Comparison of ENCODE assay signal across 1 cellular context in the genomic region with DNA sequence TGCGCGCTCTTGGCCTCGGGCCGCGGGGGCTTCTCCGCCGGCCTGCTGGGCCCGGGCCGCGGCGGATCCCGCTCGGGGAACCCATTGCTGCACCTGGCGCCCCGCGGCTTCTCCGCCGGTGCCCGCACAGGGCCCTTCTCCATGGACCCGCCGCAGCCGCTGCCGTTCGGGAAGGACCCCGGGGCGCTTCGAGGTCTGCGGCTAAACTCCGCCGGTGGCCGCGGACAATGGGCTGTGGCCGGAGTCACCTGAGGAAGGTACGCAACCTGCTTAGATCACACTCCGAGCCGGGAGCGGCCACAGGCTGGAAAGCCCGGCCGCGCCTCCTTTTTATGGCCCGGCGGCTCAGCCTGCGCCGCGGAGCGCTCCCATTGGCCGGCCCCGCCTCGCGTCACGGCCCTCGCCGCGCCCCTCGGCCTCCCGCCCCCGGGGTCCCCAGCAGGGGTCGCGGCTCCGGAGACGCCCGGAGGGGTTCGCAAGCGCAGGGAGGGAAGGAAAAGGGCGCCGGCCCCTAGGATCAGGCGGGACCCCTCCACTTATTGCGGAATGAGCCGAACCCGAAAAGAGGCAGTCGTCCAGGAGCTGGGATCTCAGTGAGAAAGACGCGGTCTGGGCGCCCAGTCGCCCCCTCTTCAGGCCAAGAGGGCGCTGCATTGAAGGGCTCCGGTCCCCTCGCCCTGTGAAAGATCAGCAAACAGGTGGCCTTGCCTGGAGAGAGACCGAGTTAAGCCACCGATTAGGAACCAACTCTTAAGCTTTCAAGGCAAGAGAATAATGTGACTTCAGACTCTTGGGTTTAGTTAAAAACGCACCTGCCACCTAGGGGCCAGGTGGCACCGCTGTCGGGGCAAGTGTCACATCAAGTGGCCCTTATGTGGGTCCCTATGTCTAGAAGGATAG.
TF ChIP-seq lines count a peak whose summit lies in the region.

A gene with protein sequence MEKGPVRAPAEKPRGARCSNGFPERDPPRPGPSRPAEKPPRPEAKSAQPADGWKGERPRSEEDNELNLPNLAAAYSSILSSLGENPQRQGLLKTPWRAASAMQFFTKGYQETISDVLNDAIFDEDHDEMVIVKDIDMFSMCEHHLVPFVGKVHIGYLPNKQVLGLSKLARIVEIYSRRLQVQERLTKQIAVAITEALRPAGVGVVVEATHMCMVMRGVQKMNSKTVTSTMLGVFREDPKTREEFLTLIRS (minus strand): TSS at position 306 of the 900 bp plus-strand sequence. CDS start 163 bp downstream, at position 143.

TF ChIP-seq in HepG2, 621 proteins besides CTCF, POLR2A, EP300 and RAD21 (continued from another document and continues in another):
- TF ChIP-seq, protein P1, sequence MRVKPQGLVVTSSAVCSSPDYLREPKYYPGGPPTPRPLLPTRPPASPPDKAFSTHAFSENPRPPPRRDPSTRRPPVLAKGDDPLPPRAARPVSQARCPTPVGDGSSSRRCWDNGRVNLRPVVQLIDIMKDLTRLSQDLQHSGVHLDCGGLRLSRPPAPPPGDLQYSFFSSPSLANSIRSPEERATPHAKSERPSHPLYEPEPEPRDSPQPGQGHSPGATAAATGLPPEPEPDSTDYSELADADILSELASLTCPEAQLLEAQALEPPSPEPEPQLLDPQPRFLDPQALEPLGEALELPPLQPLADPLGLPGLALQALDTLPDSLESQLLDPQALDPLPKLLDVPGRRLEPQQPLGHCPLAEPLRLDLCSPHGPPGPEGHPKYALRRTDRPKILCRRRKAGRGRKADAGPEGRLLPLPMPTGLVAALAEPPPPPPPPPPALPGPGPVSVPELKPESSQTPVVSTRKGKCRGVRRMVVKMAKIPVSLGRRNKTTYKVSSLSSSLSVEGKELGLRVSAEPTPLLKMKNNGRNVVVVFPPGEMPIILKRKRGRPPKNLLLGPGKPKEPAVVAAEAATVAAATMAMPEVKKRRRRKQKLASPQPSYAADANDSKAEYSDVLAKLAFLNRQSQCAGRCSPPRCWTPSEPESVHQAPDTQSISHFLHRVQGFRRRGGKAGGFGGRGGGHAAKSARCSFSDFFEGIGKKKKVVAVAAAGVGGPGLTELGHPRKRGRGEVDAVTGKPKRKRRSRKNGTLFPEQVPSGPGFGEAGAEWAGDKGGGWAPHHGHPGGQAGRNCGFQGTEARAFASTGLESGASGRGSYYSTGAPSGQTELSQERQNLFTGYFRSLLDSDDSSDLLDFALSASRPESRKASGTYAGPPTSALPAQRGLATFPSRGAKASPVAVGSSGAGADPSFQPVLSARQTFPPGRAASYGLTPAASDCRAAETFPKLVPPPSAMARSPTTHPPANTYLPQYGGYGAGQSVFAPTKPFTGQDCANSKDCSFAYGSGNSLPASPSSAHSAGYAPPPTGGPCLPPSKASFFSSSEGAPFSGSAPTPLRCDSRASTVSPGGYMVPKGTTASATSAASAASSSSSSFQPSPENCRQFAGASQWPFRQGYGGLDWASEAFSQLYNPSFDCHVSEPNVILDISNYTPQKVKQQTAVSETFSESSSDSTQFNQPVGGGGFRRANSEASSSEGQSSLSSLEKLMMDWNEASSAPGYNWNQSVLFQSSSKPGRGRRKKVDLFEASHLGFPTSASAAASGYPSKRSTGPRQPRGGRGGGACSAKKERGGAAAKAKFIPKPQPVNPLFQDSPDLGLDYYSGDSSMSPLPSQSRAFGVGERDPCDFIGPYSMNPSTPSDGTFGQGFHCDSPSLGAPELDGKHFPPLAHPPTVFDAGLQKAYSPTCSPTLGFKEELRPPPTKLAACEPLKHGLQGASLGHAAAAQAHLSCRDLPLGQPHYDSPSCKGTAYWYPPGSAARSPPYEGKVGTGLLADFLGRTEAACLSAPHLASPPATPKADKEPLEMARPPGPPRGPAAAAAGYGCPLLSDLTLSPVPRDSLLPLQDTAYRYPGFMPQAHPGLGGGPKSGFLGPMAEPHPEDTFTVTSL (CRISPR knock-in tag; IDR thresholded peaks at IDR 0.05; ENCODE audit: borderline replicate concordance) = peak; percentile 52; the same call in 1 of the 2 replicates
- TF ChIP-seq ESRRA (CRISPR knock-in tag; IDR thresholded peaks at IDR 0.05; ENCODE audit: low read depth) (no peak), KDM1A (CRISPR knock-in tag; IDR thresholded peaks at IDR 0.05) (no peak), MLLT10 (CRISPR knock-in tag; IDR thresholded peaks at IDR 0.05) (no peak), ZNF567 (CRISPR knock-in tag; IDR thresholded peaks at IDR 0.05; ENCODE audit: borderline replicate concordance) (no peak), ZNF615 (CRISPR knock-in tag; IDR thresholded peaks at IDR 0.05; ENCODE audit: borderline replicate concordance) (no peak), ZMYM3 (CRISPR knock-in tag; IDR thresholded peaks at IDR 0.05) (0 out of 2 replicates have a peak, but pooled peaks have one; percentile 16), RARG (CRISPR knock-in tag; IDR thresholded peaks at IDR 0.05; ENCODE audit: low read depth) (no peak), ZNF326 (CRISPR knock-in tag; IDR thresholded peaks at IDR 0.05; ENCODE audit: borderline replicate concordance) (no peak), TMF1 (CRISPR knock-in tag; IDR thresholded peaks at IDR 0.05; ENCODE audit: low read depth) (peak; percentile 52; the same call in 1 of the 2 replicates), CHD2 (IDR thresholded peaks at IDR 0.05; ENCODE audit: low read depth, low read length) (no peak; the same call in 1 of the 2 replicates)
- TF ChIP-seq, protein P2, sequence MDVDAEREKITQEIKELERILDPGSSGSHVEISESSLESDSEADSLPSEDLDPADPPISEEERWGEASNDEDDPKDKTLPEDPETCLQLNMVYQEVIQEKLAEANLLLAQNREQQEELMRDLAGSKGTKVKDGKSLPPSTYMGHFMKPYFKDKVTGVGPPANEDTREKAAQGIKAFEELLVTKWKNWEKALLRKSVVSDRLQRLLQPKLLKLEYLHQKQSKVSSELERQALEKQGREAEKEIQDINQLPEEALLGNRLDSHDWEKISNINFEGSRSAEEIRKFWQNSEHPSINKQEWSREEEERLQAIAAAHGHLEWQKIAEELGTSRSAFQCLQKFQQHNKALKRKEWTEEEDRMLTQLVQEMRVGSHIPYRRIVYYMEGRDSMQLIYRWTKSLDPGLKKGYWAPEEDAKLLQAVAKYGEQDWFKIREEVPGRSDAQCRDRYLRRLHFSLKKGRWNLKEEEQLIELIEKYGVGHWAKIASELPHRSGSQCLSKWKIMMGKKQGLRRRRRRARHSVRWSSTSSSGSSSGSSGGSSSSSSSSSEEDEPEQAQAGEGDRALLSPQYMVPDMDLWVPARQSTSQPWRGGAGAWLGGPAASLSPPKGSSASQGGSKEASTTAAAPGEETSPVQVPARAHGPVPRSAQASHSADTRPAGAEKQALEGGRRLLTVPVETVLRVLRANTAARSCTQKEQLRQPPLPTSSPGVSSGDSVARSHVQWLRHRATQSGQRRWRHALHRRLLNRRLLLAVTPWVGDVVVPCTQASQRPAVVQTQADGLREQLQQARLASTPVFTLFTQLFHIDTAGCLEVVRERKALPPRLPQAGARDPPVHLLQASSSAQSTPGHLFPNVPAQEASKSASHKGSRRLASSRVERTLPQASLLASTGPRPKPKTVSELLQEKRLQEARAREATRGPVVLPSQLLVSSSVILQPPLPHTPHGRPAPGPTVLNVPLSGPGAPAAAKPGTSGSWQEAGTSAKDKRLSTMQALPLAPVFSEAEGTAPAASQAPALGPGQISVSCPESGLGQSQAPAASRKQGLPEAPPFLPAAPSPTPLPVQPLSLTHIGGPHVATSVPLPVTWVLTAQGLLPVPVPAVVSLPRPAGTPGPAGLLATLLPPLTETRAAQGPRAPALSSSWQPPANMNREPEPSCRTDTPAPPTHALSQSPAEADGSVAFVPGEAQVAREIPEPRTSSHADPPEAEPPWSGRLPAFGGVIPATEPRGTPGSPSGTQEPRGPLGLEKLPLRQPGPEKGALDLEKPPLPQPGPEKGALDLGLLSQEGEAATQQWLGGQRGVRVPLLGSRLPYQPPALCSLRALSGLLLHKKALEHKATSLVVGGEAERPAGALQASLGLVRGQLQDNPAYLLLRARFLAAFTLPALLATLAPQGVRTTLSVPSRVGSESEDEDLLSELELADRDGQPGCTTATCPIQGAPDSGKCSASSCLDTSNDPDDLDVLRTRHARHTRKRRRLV (CRISPR knock-in tag; IDR thresholded peaks at IDR 0.05) = no peak
- TF ChIP-seq, protein P3, sequence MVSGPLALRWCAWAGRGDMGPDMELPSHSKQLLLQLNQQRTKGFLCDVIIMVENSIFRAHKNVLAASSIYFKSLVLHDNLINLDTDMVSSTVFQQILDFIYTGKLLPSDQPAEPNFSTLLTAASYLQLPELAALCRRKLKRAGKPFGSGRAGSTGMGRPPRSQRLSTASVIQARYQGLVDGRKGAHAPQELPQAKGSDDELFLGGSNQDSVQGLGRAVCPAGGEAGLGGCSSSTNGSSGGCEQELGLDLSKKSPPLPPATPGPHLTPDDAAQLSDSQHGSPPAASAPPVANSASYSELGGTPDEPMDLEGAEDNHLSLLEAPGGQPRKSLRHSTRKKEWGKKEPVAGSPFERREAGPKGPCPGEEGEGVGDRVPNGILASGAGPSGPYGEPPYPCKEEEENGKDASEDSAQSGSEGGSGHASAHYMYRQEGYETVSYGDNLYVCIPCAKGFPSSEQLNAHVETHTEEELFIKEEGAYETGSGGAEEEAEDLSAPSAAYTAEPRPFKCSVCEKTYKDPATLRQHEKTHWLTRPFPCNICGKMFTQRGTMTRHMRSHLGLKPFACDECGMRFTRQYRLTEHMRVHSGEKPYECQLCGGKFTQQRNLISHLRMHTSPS (CRISPR knock-in tag; IDR thresholded peaks at IDR 0.05; ENCODE audit: low read depth) = no peak
- TF ChIP-seq, protein P4, sequence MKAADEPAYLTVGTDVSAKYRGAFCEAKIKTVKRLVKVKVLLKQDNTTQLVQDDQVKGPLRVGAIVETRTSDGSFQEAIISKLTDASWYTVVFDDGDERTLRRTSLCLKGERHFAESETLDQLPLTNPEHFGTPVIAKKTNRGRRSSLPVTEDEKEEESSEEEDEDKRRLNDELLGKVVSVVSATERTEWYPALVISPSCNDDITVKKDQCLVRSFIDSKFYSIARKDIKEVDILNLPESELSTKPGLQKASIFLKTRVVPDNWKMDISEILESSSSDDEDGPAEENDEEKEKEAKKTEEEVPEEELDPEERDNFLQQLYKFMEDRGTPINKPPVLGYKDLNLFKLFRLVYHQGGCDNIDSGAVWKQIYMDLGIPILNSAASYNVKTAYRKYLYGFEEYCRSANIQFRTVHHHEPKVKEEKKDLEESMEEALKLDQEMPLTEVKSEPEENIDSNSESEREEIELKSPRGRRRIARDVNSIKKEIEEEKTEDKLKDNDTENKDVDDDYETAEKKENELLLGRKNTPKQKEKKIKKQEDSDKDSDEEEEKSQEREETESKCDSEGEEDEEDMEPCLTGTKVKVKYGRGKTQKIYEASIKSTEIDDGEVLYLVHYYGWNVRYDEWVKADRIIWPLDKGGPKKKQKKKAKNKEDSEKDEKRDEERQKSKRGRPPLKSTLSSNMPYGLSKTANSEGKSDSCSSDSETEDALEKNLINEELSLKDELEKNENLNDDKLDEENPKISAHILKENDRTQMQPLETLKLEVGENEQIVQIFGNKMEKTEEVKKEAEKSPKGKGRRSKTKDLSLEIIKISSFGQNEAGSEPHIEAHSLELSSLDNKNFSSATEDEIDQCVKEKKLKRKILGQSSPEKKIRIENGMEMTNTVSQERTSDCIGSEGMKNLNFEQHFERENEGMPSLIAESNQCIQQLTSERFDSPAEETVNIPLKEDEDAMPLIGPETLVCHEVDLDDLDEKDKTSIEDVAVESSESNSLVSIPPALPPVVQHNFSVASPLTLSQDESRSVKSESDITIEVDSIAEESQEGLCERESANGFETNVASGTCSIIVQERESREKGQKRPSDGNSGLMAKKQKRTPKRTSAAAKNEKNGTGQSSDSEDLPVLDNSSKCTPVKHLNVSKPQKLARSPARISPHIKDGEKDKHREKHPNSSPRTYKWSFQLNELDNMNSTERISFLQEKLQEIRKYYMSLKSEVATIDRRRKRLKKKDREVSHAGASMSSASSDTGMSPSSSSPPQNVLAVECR (CRISPR knock-in tag; IDR thresholded peaks at IDR 0.05; ENCODE audit: borderline replicate concordance) = peak; percentile 76; the same call in 1 of the 2 replicates
- TF ChIP-seq, protein P5, sequence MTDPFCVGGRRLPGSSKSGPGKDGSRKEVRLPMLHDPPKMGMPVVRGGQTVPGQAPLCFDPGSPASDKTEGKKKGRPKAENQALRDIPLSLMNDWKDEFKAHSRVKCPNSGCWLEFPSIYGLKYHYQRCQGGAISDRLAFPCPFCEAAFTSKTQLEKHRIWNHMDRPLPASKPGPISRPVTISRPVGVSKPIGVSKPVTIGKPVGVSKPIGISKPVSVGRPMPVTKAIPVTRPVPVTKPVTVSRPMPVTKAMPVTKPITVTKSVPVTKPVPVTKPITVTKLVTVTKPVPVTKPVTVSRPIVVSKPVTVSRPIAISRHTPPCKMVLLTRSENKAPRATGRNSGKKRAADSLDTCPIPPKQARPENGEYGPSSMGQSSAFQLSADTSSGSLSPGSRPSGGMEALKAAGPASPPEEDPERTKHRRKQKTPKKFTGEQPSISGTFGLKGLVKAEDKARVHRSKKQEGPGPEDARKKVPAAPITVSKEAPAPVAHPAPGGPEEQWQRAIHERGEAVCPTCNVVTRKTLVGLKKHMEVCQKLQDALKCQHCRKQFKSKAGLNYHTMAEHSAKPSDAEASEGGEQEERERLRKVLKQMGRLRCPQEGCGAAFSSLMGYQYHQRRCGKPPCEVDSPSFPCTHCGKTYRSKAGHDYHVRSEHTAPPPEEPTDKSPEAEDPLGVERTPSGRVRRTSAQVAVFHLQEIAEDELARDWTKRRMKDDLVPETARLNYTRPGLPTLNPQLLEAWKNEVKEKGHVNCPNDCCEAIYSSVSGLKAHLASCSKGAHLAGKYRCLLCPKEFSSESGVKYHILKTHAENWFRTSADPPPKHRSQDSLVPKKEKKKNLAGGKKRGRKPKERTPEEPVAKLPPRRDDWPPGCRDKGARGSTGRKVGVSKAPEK (CRISPR knock-in tag; IDR thresholded peaks at IDR 0.05; ENCODE audit: borderline replicate concordance) = no peak
- TF ChIP-seq, protein P6, sequence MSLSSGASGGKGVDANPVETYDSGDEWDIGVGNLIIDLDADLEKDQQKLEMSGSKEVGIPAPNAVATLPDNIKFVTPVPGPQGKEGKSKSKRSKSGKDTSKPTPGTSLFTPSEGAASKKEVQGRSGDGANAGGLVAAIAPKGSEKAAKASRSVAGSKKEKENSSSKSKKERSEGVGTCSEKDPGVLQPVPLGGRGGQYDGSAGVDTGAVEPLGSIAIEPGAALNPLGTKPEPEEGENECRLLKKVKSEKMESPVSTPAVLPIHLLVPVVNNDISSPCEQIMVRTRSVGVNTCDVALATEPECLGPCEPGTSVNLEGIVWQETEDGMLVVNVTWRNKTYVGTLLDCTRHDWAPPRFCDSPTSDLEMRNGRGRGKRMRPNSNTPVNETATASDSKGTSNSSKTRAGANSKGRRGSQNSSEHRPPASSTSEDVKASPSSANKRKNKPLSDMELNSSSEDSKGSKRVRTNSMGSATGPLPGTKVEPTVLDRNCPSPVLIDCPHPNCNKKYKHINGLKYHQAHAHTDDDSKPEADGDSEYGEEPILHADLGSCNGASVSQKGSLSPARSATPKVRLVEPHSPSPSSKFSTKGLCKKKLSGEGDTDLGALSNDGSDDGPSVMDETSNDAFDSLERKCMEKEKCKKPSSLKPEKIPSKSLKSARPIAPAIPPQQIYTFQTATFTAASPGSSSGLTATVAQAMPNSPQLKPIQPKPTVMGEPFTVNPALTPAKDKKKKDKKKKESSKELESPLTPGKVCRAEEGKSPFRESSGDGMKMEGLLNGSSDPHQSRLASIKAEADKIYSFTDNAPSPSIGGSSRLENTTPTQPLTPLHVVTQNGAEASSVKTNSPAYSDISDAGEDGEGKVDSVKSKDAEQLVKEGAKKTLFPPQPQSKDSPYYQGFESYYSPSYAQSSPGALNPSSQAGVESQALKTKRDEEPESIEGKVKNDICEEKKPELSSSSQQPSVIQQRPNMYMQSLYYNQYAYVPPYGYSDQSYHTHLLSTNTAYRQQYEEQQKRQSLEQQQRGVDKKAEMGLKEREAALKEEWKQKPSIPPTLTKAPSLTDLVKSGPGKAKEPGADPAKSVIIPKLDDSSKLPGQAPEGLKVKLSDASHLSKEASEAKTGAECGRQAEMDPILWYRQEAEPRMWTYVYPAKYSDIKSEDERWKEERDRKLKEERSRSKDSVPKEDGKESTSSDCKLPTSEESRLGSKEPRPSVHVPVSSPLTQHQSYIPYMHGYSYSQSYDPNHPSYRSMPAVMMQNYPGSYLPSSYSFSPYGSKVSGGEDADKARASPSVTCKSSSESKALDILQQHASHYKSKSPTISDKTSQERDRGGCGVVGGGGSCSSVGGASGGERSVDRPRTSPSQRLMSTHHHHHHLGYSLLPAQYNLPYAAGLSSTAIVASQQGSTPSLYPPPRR (CRISPR knock-in tag; IDR thresholded peaks at IDR 0.05; ENCODE audit: borderline replicate concordance) = no peak
